ENCODE assay signal across 13 cellular contexts in genomic region chr21:35190201-35190701, GRCh38.
DNase-seq lines count a peak whose midpoint lies in the region; ATAC-seq and TF ChIP-seq lines count a peak whose summit lies in the region.
"Had no signal": no experiment of that assay in that cellular context is flagged by ENCODE, and none has a peak within 500 bp of the region (broad histone marks: within the 10 kb centered on the region; RNA-seq: fewer than 3 reads in every experiment).

No MANE protein-coding gene starts in this region.

- H3K27me3 Mint-ChIP-seq in activated naive CD8-positive, alpha-beta T cell treated with anti-CD3 and anti-CD28 coated beads for 36 hours = no peaks in the 10 kb centered on the region

- POLR2A ChIA-PET in GM10248 (lab: Yijun Ruan, JAX) = no interaction called here

- no peak overlapping the region for H2BK5ac ChIP-seq in mesenchymal stem cell (ENCODE audit: low read depth, low read length, poor library complexity, severe bottlenecking)

- no peak overlapping the region for H3K4me3 ChIP-seq in GM12865 (ENCODE audit: low read depth, low read length)
- no peak overlapping the region for H3K4me3 ChIP-seq in mesenchymal stem cell (ENCODE audit: insufficient read depth in 1 of 2, low read depth in 1 of 2, low read length in 2 of 2)
- H3K4me3 ChIP-seq: upper lobe of right lung had no signal

- TF ChIP-seq CTCF in GM12865 (IDR thresholded peaks at IDR 0.05; ENCODE audit: insufficient read depth, low read depth, low read length, missing control alignments) (no peak), GM10248 (IDR thresholded peaks at IDR 0.05; ENCODE audit: control extremely low read depth, extremely low read depth, low read depth, missing control alignments) (no peak)

- no peak overlapping the region for H3K18ac ChIP-seq in mesenchymal stem cell (ENCODE audit: low read depth in 1 of 2, low read length in 2 of 2)

- H3K4ac ChIP-seq in mesenchymal stem cell (ENCODE audit: low read depth in 1 of 2, low read length in 2 of 2) = peak overlapping the region in 1 of 2 experiments; percentile 4

- H3K4me1 ChIP-seq in mesenchymal stem cell (ENCODE audit: control insufficient read depth, insufficient read depth, low read depth, low read length) = peaks cover 3% of the 10 kb centered on the region
- H3K4me1 ChIP-seq: upper lobe of right lung had no signal

- no peak overlapping the region for H4K91ac ChIP-seq in mesenchymal stem cell (ENCODE audit: low read length)

- H3K36me3 ChIP-seq in mesenchymal stem cell (ENCODE audit: control insufficient read depth in 1 of 2, insufficient read depth in 2 of 2, low read depth in 1 of 2, low read length in 2 of 2) = no peaks in the 10 kb centered on the region
- H3K36me3 ChIP-seq: upper lobe of right lung had no signal

- peaks cover 1% of the 10 kb centered on the region for H3K9me3 Mint-ChIP-seq in activated naive CD8-positive, alpha-beta T cell treated with anti-CD3 and anti-CD28 coated beads for 36 hours
- H3K9me3 Mint-ChIP-seq: H9 had no signal

- H3K79me1 ChIP-seq in mesenchymal stem cell (replicated peaks; ENCODE audit: low read length, poor library complexity, severe bottlenecking) = no peaks in the 10 kb centered on the region

- peak; percentile 9 for DNase-seq in GM12865 (ENCODE audit: low read depth)
- DNase-seq in activated naive CD8-positive, alpha-beta T cell treated with anti-CD3 and anti-CD28 coated beads for 36 hours = no peak
- DNase-seq in mesenchymal stem cell = peak; percentile 24
- DNase-seq in GM10248 (ENCODE audit: extremely low spot score) = no peak
- DNase-seq: activated CD4-positive, alpha-beta T cell treated with anti-CD3 and anti-CD28 coated beads for 4 hours; H9; NCI-H187 treated with DMSO at 0.1 percent for 48 hours; occipital lobe; upper lobe of right lung had no signal

- ATAC-seq in HG03432 (IDR thresholded peaks at IDR 0.05; ENCODE audit: unreplicated experiment) = peak; percentile 8
- ATAC-seq in GM21447 (IDR thresholded peaks at IDR 0.05; ENCODE audit: unreplicated experiment) = no peak
- no peak for ATAC-seq in GM18873 (IDR thresholded peaks at IDR 0.05; ENCODE audit: low FRiP score, unreplicated experiment)
- no peak for ATAC-seq in GM18520 (IDR thresholded peaks at IDR 0.05; ENCODE audit: unreplicated experiment)
- ATAC-seq: upper lobe of right lung had no signal

- H2BK15ac ChIP-seq in mesenchymal stem cell (ENCODE audit: low read depth, poor library complexity, severe bottlenecking) = no peak overlapping the region

- CTCF ChIA-PET in GM10248 (lab: Yijun Ruan, JAX) = interaction anchor here (1.6 to 4.0 kb wide), 4 partner anchors 10 to 140 kb away, joined by 4 to 18 read pairs (median 8); no protein-coding TSS in a partner anchor

- H3K4me2 ChIP-seq in mesenchymal stem cell (ENCODE audit: low read length, poor library complexity, severe bottlenecking) = no peak overlapping the region

- H2BK12ac ChIP-seq in mesenchymal stem cell (ENCODE audit: low read length in 2 of 2) = no peak overlapping the region

- H2BK120ac ChIP-seq in mesenchymal stem cell (ENCODE audit: low read depth, low read length) = no peak overlapping the region

- H3K36me3 Mint-ChIP-seq in activated naive CD8-positive, alpha-beta T cell treated with anti-CD3 and anti-CD28 coated beads for 36 hours = no peaks in the 10 kb centered on the region

- H3K4me1 Mint-ChIP-seq in activated naive CD8-positive, alpha-beta T cell treated with anti-CD3 and anti-CD28 coated beads for 36 hours = peaks cover 12% of the 10 kb centered on the region

- no peak overlapping the region for H3K9ac ChIP-seq in mesenchymal stem cell (ENCODE audit: low read length)

- H3K27ac ChIP-seq in mesenchymal stem cell (ENCODE audit: low read length, poor library complexity, severe bottlenecking) = no peak overlapping the region
- H3K27ac ChIP-seq: upper lobe of right lung had no signal

- H3K4me3 Mint-ChIP-seq in activated naive CD8-positive, alpha-beta T cell treated with anti-CD3 and anti-CD28 coated beads for 36 hours = no peak overlapping the region
- H3K4me3 Mint-ChIP-seq: H9 had no signal

- H4K8ac ChIP-seq in mesenchymal stem cell (ENCODE audit: low read length) = no peak overlapping the region

- H3K9me3 ChIP-seq in mesenchymal stem cell (ENCODE audit: control insufficient read depth, low read length) = no peaks in the 10 kb centered on the region
- H3K9me3 ChIP-seq: upper lobe of right lung had no signal

- H3K14ac ChIP-seq in mesenchymal stem cell (ENCODE audit: low read length in 2 of 2) = no peak overlapping the region

- H2AFZ ChIP-seq in mesenchymal stem cell (ENCODE audit: low read depth, low read length) = no peak overlapping the region

- H3K27me3 ChIP-seq in mesenchymal stem cell (ENCODE audit: control insufficient read depth in 1 of 2, insufficient read depth in 1 of 2, low read length in 2 of 2) = no peaks in the 10 kb centered on the region
- H3K27me3 ChIP-seq: upper lobe of right lung had no signal

- no peak overlapping the region for H2AK5ac ChIP-seq in mesenchymal stem cell (ENCODE audit: low read length, severe bottlenecking)

- H3K23ac ChIP-seq in mesenchymal stem cell (ENCODE audit: low read length in 2 of 2) = no peak overlapping the region

- WGBS in mesenchymal stem cell = 79% methylated on average over 5 of the region's 5 CpGs

- peak overlapping the region; percentile 15 for H3K27ac Mint-ChIP-seq in activated naive CD8-positive, alpha-beta T cell treated with anti-CD3 and anti-CD28 coated beads for 36 hours
- H3K27ac Mint-ChIP-seq: H9 had no signal

Comparison
In these comparisons a context has a peak if more than half of its experiments do, and no peak if none do; other contexts are left out.
1. DNase-seq: peak in GM12865 (single experiment) and mesenchymal stem cell (single experiment); none in activated naive CD8-positive, alpha-beta T cell treated with anti-CD3 and anti-CD28 coated beads for 36 hours (single experiment) and GM10248 (single experiment).